Comparison of ENCODE assay signal across 8 cellular contexts in the genomic region with DNA sequence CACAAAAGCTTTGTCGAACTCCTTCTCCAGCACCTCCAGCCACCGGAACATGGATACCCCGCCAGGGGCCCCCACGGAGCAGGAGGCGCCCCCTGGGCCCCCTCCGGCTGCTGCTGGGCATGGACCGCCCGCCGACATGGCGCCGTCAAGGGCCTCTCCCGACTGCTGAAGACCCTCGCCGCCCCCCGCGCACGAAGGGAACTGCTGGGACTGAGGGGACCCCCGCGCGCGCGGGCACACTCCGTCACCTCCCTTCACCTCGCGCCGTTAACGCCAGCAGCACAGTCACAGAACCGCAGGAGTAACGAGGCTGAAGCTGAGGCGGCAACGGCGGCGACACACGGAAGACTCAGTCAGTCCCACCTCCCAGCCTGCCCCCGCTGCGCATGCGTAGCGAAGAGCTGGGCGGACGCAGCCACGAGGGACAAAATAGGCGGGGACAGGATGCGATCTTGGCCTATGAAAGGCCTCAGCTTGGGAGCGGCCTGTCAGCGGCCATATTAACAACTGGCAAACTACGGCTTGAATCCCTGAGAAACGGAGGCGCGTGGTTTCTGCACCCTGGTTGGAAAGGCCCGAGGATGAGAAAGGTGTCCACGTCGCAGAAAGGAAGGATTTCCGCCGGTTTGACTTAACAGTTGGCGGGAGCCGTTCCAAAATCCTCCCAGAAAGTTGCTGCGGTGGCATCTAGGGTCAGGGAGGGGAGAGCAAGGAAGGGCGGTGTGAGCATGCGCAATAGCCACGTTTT. TPM values are rescaled to one million over a fixed set of nuclear protein-coding genes. Genes with fewer than 3 reads are reported as not detected.
A peak's percentile ranks its signal among the peaks of the same experiment; 100 is the strongest.
DNase-seq lines count a peak whose midpoint lies in the region; ATAC-seq lines count a peak whose summit lies in the region.

A gene (minus strand): TSS at position 361 of the 748 bp plus-strand sequence. CDS start 223 bp downstream, at position 138.

- H3K27ac ChIP-seq in BLaER1 treated with 17β-estradiol and CSF1 and Interleukin-3, amounts not matched to agents 10 nM and 100 nM = peak within 1 kb of the TSS; percentile 69 to 93 (median 91)

- peaks cover 23% of the 10 kb centered on the region for H3K36me3 Mint-ChIP-seq in activated CD4-positive, alpha-beta T cell treated with anti-CD3 and anti-CD28 coated beads, Interleukin-2, amount 10 ng/mL, durations not matched to agents 7 days and 5 days (ENCODE audit: low read depth)

- H3K9me3 Mint-ChIP-seq in activated CD4-positive, alpha-beta T cell treated with anti-CD3 and anti-CD28 coated beads, Interleukin-2, amount 10 ng/mL, durations not matched to agents 7 days and 5 days = peaks cover 3% of the 10 kb centered on the region

- H4K20me1 ChIP-seq in BLaER1 treated with 17β-estradiol and CSF1 and Interleukin-3, amounts not matched to agents 10 nM and 100 nM = peaks cover 0 to 23% (median 15%) of the 10 kb centered on the region in 11 experiments; a peak in 10 of 22 replicates

- ATAC-seq in GM19324 (IDR thresholded peaks at IDR 0.05; ENCODE audit: low FRiP score, unreplicated experiment) = peak; percentile 97
- peak; percentile 82 for ATAC-seq in HG03469 (IDR thresholded peaks at IDR 0.05; ENCODE audit: unreplicated experiment)

- H3K27ac Mint-ChIP-seq in activated CD4-positive, alpha-beta T cell treated with anti-CD3 and anti-CD28 coated beads, Interleukin-2, amount 10 ng/mL, durations not matched to agents 7 days and 5 days = peak within 1 kb of the TSS; percentile 99

- peak; percentile 92 for DNase-seq in NCI-H526 treated with DMSO at 0.1 percent for 48 hours (lab: John Stamatoyannopoulos, UW)
- DNase-seq in activated CD4-positive, alpha-beta T cell treated with anti-CD3 and anti-CD28 coated beads, Interleukin-2, amount 10 ng/mL, durations not matched to agents 7 days and 5 days = peak; percentile 96
- peak; percentile 98 for DNase-seq in dedifferentiated amniotic fluid mesenchymal stem cell (ENCODE audit: extremely low spot score)
- peak; percentile 100 for DNase-seq in left kidney (ENCODE audit: low read depth, low spot score)
- DNase-seq in stimulated activated CD4-positive, alpha-beta T cell treated with anti-CD3 and anti-CD28 coated beads, Interleukin-2, amount 100 ng/mL, for 24 hours = peak; percentile 90 to 94

- H3K27me3 ChIP-seq in BLaER1 treated with 17β-estradiol and CSF1 and Interleukin-3, amounts not matched to agents 10 nM and 100 nM = no peaks in the 10 kb centered on the region

- peak within 1 kb of the TSS; percentile 83 to 97 (median 94) for H3K4me3 ChIP-seq in BLaER1 treated with 17β-estradiol and CSF1 and Interleukin-3, amounts not matched to agents 10 nM and 100 nM

- CTCF ChIA-PET in activated CD4-positive, alpha-beta T cell treated with anti-CD3 and anti-CD28 coated beads, Interleukin-2, amount 10 ng/mL, durations not matched to agents 7 days and 5 days (lab: Charles Lee) = interaction anchor here (0.6 to 1.4 kb wide), 4 partner anchors 12 to 258 kb away, joined by 3 to 5 read pairs (median 3); no protein-coding TSS in a partner anchor

- H3K4me1 Mint-ChIP-seq in activated CD4-positive, alpha-beta T cell treated with anti-CD3 and anti-CD28 coated beads, Interleukin-2, amount 10 ng/mL, durations not matched to agents 7 days and 5 days = peaks cover 37% of the 10 kb centered on the region

- POLR2A ChIA-PET in activated CD4-positive, alpha-beta T cell treated with anti-CD3 and anti-CD28 coated beads, Interleukin-2, amount 10 ng/mL, durations not matched to agents 7 days and 5 days (lab: Charles Lee) = interaction anchor here (0.7 to 1.0 kb wide), 2 partner anchors 8 to 120 kb away, joined by 3 read pairs; a partner anchor contains a TSS

- peak within 1 kb of the TSS; percentile 90 to 96 (median 93) for H3K9ac ChIP-seq in BLaER1 treated with 17β-estradiol and CSF1 and Interleukin-3, amounts not matched to agents 10 nM and 100 nM

- peaks cover 3% of the 10 kb centered on the region for H3K27me3 Mint-ChIP-seq in activated CD4-positive, alpha-beta T cell treated with anti-CD3 and anti-CD28 coated beads, Interleukin-2, amount 10 ng/mL, durations not matched to agents 7 days and 5 days

- H3K4me3 Mint-ChIP-seq in activated CD4-positive, alpha-beta T cell treated with anti-CD3 and anti-CD28 coated beads, Interleukin-2, amount 10 ng/mL, durations not matched to agents 7 days and 5 days = peak within 1 kb of the TSS; percentile 94

- H3K9me3 ChIP-seq in BLaER1 treated with 17β-estradiol and CSF1 and Interleukin-3, amounts not matched to agents 10 nM and 100 nM (replicated peaks in 1 of 11) = peaks cover 13 to 16% (median 14%) of the 10 kb centered on the region in 11 experiments

- peaks cover 13 to 27% (median 21%) of the 10 kb centered on the region in 10 experiments for H3K4me1 ChIP-seq in BLaER1 treated with 17β-estradiol and CSF1 and Interleukin-3, amounts not matched to agents 10 nM and 100 nM

- peaks cover 11 to 30% (median 16%) of the 10 kb centered on the region in 11 experiments; a peak in 21 of 22 replicates for H3K36me3 ChIP-seq in BLaER1 treated with 17β-estradiol and CSF1 and Interleukin-3, amounts not matched to agents 10 nM and 100 nM

- H3K4me2 ChIP-seq in BLaER1 treated with 17β-estradiol and CSF1 and Interleukin-3, amounts not matched to agents 10 nM and 100 nM = peak within 1 kb of the TSS; percentile 74 to 92 (median 84)

RNA-seq across cellular contexts. Expression of the gene that starts here (rescaled TPM):
- total RNA-seq in activated CD4-positive, alpha-beta T cell treated with anti-CD3 and anti-CD28 coated beads, Interleukin-2, amount 10 ng/mL, durations not matched to agents 7 days and 5 days = 10 to 100 TPM; 24.1 to 25.4 TPM

Comparison
In these comparisons a context has a peak if more than half of its experiments do, and no peak if none do; other contexts are left out.
1. Peak in every context shown above with its lines: DNase-seq, ATAC-seq, H3K4me3 ChIP-seq and H3K27ac ChIP-seq.